13 cellular contexts compared by ENCODE assay signal in genomic region chr2:128362889-128363228, GRCh38. TPM values are rescaled to one million over a fixed set of nuclear protein-coding genes. Genes with fewer than 3 reads are reported as not detected.
DNase-seq lines count a peak whose midpoint lies in the region; ATAC-seq and TF ChIP-seq lines count a peak whose summit lies in the region.
"Had no signal": no experiment of that assay in that cellular context is flagged by ENCODE, and none has a peak within 500 bp of the region (broad histone marks: within the 10 kb centered on the region; RNA-seq: fewer than 3 reads in every experiment).

No MANE protein-coding gene starts in this region.

- H3K9me3 Mint-ChIP-seq in nephron = no peaks in the 10 kb centered on the region
- no peaks in the 10 kb centered on the region for H3K9me3 Mint-ChIP-seq in naive thymus-derived CD8-positive, alpha-beta T cell
- no peaks in the 10 kb centered on the region for H3K9me3 Mint-ChIP-seq in activated CD4-positive, alpha-beta T cell treated with anti-CD3 and anti-CD28 coated beads, Interleukin-2, amount 10 ng/mL, durations not matched to agents 7 days and 5 days
- H3K9me3 Mint-ChIP-seq: CD8-positive, alpha-beta memory T cell had no signal

- H3K4me3 Mint-ChIP-seq in nephron = peak overlapping the region in 1 of 3 experiments; percentile 46
- no peak overlapping the region for H3K4me3 Mint-ChIP-seq in naive thymus-derived CD8-positive, alpha-beta T cell
- no peak overlapping the region for H3K4me3 Mint-ChIP-seq in activated CD4-positive, alpha-beta T cell treated with anti-CD3 and anti-CD28 coated beads, Interleukin-2, amount 10 ng/mL, durations not matched to agents 7 days and 5 days
- H3K4me3 Mint-ChIP-seq: CD8-positive, alpha-beta memory T cell had no signal

- peak; percentile 42 for DNase-seq in AG09309 (ENCODE audit: low read depth)
- peak; percentile 1 for DNase-seq in LHCN-M2 (ENCODE audit: low read depth)
- peak; percentile 66 for DNase-seq in epidermal melanocyte (ENCODE audit: insufficient read length, low spot score)
- no peak for DNase-seq in NCI-H1417 treated with DMSO at 0.1 percent for 48 hours (lab: John Stamatoyannopoulos, UW)
- no peak for DNase-seq in naive thymus-derived CD8-positive, alpha-beta T cell
- DNase-seq in activated CD4-positive, alpha-beta T cell treated with anti-CD3 and anti-CD28 coated beads, Interleukin-2, amount 10 ng/mL, durations not matched to agents 7 days and 5 days = no peak
- DNase-seq in NCI-H187 treated with DMSO at 0.1 percent for 48 hours (lab: John Stamatoyannopoulos, UW) = no peak
- DNase-seq: activated CD8-positive, alpha-beta memory T cell treated with anti-CD3 and anti-CD28 coated beads, Interleukin-2, amount 50 U/mL, for 48 hours; effector CD8-positive, alpha-beta T cell; mucosa of descending colon; NCI-H1105 had no signal

- H3K36me3 Mint-ChIP-seq in nephron (ENCODE audit: low read depth) = no peaks in the 10 kb centered on the region
- no peaks in the 10 kb centered on the region for H3K36me3 Mint-ChIP-seq in naive thymus-derived CD8-positive, alpha-beta T cell
- H3K36me3 Mint-ChIP-seq in activated CD4-positive, alpha-beta T cell treated with anti-CD3 and anti-CD28 coated beads, Interleukin-2, amount 10 ng/mL, durations not matched to agents 7 days and 5 days (ENCODE audit: low read depth) = no peaks in the 10 kb centered on the region
- H3K36me3 Mint-ChIP-seq: CD8-positive, alpha-beta memory T cell had no signal

- peaks cover 57% of the 10 kb centered on the region for H3K4me1 Mint-ChIP-seq in nephron
- peaks cover 0 to 3% (median 0%) of the 10 kb centered on the region in 4 donors for H3K4me1 Mint-ChIP-seq in naive thymus-derived CD8-positive, alpha-beta T cell
- no peaks in the 10 kb centered on the region for H3K4me1 Mint-ChIP-seq in activated CD4-positive, alpha-beta T cell treated with anti-CD3 and anti-CD28 coated beads, Interleukin-2, amount 10 ng/mL, durations not matched to agents 7 days and 5 days
- H3K4me1 Mint-ChIP-seq: CD8-positive, alpha-beta memory T cell had no signal

- H3K27ac Mint-ChIP-seq in nephron = peak overlapping the region; percentile 88 to 95 (median 90)
- no peak overlapping the region for H3K27ac Mint-ChIP-seq in naive thymus-derived CD8-positive, alpha-beta T cell
- no peak overlapping the region for H3K27ac Mint-ChIP-seq in activated CD4-positive, alpha-beta T cell treated with anti-CD3 and anti-CD28 coated beads, Interleukin-2, amount 10 ng/mL, durations not matched to agents 7 days and 5 days
- H3K27ac Mint-ChIP-seq: CD8-positive, alpha-beta memory T cell had no signal

- POLR2A ChIA-PET in naive thymus-derived CD8-positive, alpha-beta T cell (lab: Charles Lee) = no interaction called here
- POLR2A ChIA-PET in activated CD4-positive, alpha-beta T cell treated with anti-CD3 and anti-CD28 coated beads, Interleukin-2, amount 10 ng/mL, durations not matched to agents 7 days and 5 days (lab: Charles Lee) = no interaction called here

- no peak overlapping the region for H3K4me3 ChIP-seq in AG09309 (ENCODE audit: control insufficient read depth, low read depth, low read length)
- H3K4me3 ChIP-seq: mucosa of descending colon had no signal

- no peak for TF ChIP-seq CTCF in AG09309 (IDR thresholded peaks at IDR 0.05; ENCODE audit: control insufficient read depth, insufficient read depth, low read depth, low read length, missing control alignments)
- TF ChIP-seq CTCF in nephron (IDR thresholded peaks at IDR 0.05; ENCODE audit: unreplicated experiment in 3 of 3) = no peak

- ATAC-seq in naive thymus-derived CD8-positive, alpha-beta T cell = no peak
- ATAC-seq: mucosa of descending colon had no signal

- peaks cover 4% of the 10 kb centered on the region for H3K27me3 Mint-ChIP-seq in nephron (ENCODE audit: low read depth)
- peaks cover 0 to 14% (median 5%) of the 10 kb centered on the region in 5 donors for H3K27me3 Mint-ChIP-seq in naive thymus-derived CD8-positive, alpha-beta T cell
- no peaks in the 10 kb centered on the region for H3K27me3 Mint-ChIP-seq in activated CD4-positive, alpha-beta T cell treated with anti-CD3 and anti-CD28 coated beads, Interleukin-2, amount 10 ng/mL, durations not matched to agents 7 days and 5 days

- CTCF ChIA-PET in activated CD4-positive, alpha-beta T cell treated with anti-CD3 and anti-CD28 coated beads, Interleukin-2, amount 10 ng/mL, durations not matched to agents 7 days and 5 days (lab: Charles Lee) = no interaction called here

RNA-seq across cellular contexts. Expression of gene HS6ST1, which starts 44.2 kb away (rescaled TPM):
- 13.6 and 15.6 TPM in 2 replicates for total RNA-seq in LHCN-M2 (2014; rRNA removed)
- polyA plus RNA-seq in LHCN-M2 (2012) = 13.8 TPM
- total RNA-seq in naive thymus-derived CD8-positive, alpha-beta T cell = 10 to 100 TPM; 14.4 to 15.2 TPM
- polyA plus RNA-seq in naive thymus-derived CD8-positive, alpha-beta T cell = 1 to 10 TPM; 3.2 to 4.2 (median 3.5) TPM
- 1 to 10 TPM; 7.9 to 8.4 TPM for total RNA-seq in activated CD4-positive, alpha-beta T cell treated with anti-CD3 and anti-CD28 coated beads, Interleukin-2, amount 10 ng/mL, durations not matched to agents 7 days and 5 days

Comparison
In these comparisons a context has a peak if more than half of its experiments do, and no peak if none do; other contexts are left out.
1. DNase-seq: peak in AG09309 (single experiment), LHCN-M2 (single experiment) and epidermal melanocyte (single experiment); none in NCI-H1417 treated with DMSO at 0.1 percent for 48 hours (single experiment), naive thymus-derived CD8-positive, alpha-beta T cell (0 of 10), activated CD4-positive, alpha-beta T cell treated with anti-CD3 and anti-CD28 coated beads, Interleukin-2, amount 10 ng/mL, durations not matched to agents 7 days and 5 days (single experiment) and NCI-H187 treated with DMSO at 0.1 percent for 48 hours (single experiment).
2. H3K27ac Mint-ChIP-seq: peak in nephron (3 of 3); none in naive thymus-derived CD8-positive, alpha-beta T cell (0 of 10) and activated CD4-positive, alpha-beta T cell treated with anti-CD3 and anti-CD28 coated beads, Interleukin-2, amount 10 ng/mL, durations not matched to agents 7 days and 5 days (single experiment).